Comparison of ENCODE assay signal across 16 cellular contexts in the genomic region with DNA sequence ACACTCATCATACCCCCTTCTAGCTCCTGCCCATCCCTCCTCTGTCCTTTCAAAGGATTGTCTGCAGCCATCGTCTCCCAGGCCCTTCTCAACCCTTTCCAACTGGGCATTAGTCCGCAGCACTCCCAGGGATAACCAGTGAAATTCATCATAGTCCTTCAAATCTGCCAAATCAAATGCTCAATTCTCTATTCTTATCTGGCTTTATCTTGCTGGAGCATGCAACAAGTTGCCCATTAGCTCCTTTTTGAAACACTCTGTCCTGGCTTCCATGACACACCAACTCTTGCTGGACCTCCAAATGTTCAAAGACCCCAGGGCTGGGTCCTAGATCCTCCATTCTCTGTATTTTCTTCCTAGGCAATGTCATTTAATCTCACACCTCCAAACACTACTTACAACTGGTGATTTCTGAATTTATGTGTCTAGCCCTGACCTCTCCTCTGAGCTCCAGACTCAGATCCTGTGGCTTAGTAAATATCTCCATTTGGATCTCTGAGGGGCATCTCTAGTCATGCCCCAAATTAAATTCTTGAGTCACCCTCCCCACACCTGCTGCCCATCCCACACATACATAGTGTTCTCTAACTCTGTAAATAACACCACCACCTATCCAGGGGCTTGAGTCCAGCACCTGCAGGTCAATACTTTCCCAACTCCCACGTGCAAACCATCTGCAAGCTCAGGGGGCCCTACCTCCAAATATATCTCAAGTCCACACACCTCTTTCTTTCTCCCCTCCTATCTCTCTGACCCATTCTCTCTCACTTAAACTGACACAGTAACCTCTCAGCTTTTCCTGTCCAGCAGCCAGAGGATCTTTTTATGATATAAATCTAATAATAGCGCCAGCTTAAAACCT.
"Had no signal": no experiment of that assay in that cellular context is flagged by ENCODE, and none has a peak within 500 bp of the region (broad histone marks: within the 10 kb centered on the region; RNA-seq: fewer than 3 reads in every experiment).

No MANE protein-coding gene starts in this region.

- DNase-seq: activated CD4-positive, alpha-beta T cell treated with anti-CD3 and anti-CD28 coated beads for 1 hour; activated gamma-delta T cell treated with Interleukin-2 at 50 U/mL for 16 hours; adrenal gland; effector memory CD8-positive, alpha-beta T cell; lower lobe of right lung; naive B cell; right lobe of liver; spleen; stimulated activated naive CD4-positive, alpha-beta T cell treated with Interleukin-2 at 50 U/mL for 16 hours; SW 1271; T-helper 2 cell; thyroid gland; WERI-Rb-1 had no signal

- H3K9me3 Mint-ChIP-seq: activated naive CD4-positive, alpha-beta T cell treated with anti-CD3 and anti-CD28 coated beads, Interleukin-2, amount 50 U/mL, for 72 hours; effector memory CD8-positive, alpha-beta T cell; naive B cell; neural progenitor cell had no signal

- H3K9me3 ChIP-seq: adrenal gland, breast epithelium, lower lobe of right lung, right lobe of liver, spleen, thyroid gland had no signal

- H3K27me3 ChIP-seq: adrenal gland, breast epithelium, neural progenitor cell, right lobe of liver, thyroid gland had no signal

- H3K27ac Mint-ChIP-seq: activated naive CD4-positive, alpha-beta T cell treated with anti-CD3 and anti-CD28 coated beads, Interleukin-2, amount 50 U/mL, for 72 hours; effector memory CD8-positive, alpha-beta T cell; neural progenitor cell had no signal

- H3K27ac ChIP-seq: adrenal gland, breast epithelium, lower lobe of right lung, neural progenitor cell, right lobe of liver, spleen, thyroid gland, WERI-Rb-1 had no signal

- H3K4me3 Mint-ChIP-seq: effector memory CD8-positive, alpha-beta T cell; neural progenitor cell had no signal

- H3K4me3 ChIP-seq: adrenal gland, breast epithelium, lower lobe of right lung, neural progenitor cell, right lobe of liver, spleen, thyroid gland had no signal

- H3K4me1 ChIP-seq: breast epithelium, lower lobe of right lung, right lobe of liver, thyroid gland had no signal

- ATAC-seq: activated naive CD4-positive, alpha-beta T cell treated with anti-CD3 and anti-CD28 coated beads, Interleukin-2, amount 50 U/mL, for 72 hours; effector memory CD8-positive, alpha-beta T cell; lower lobe of right lung; right lobe of liver had no signal

- H3K36me3 Mint-ChIP-seq: naive B cell, neural progenitor cell had no signal

- H3K36me3 ChIP-seq: adrenal gland, breast epithelium, lower lobe of right lung, neural progenitor cell, right lobe of liver, spleen, thyroid gland, WERI-Rb-1 had no signal
